Comparison of ENCODE assay signal across 23 cellular contexts in the genomic region with DNA sequence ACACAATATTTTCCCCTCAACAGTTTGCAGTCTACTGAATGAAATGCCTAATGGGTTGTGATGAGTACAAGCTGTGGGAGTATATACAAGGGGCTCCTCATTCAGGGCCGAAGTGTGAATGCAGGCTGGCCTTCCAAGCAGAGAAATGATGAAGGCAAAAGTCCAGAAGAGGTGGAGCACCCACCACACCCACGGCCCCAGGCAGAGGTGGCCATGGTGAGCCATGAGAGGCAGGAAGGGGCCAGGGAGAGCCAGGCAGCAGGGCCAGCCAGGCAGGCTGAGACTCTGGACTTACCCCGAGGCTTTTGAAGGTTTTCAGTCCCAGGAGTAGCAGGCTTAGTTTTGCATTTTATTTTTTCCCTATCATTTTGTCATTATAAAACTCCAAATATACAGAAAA.
DNase-seq lines count a peak whose midpoint lies in the region; ATAC-seq and TF ChIP-seq lines count a peak whose summit lies in the region.
"Had no signal": no experiment of that assay in that cellular context is flagged by ENCODE, and none has a peak within 500 bp of the region (broad histone marks: within the 10 kb centered on the region; RNA-seq: fewer than 3 reads in every experiment).

No MANE protein-coding gene starts in this region.

- peak overlapping the region; percentile 46 for H3K27ac Mint-ChIP-seq in activated naive CD4-positive, alpha-beta T cell treated with anti-CD3 and anti-CD28 coated beads, Interleukin-2, amount 50 U/mL, for 24 hours
- no peak overlapping the region for H3K27ac Mint-ChIP-seq in activated naive CD4-positive, alpha-beta T cell treated with anti-CD3 and anti-CD28 coated beads, Interleukin-2, amount 50 U/mL, for 72 hours
- H3K27ac Mint-ChIP-seq: CD4-positive, alpha-beta memory T cell; HFFc6 had no signal

- POLR2A ChIA-PET in PC-3 (lab: Charles Lee; ENCODE audit: unreplicated experiment), result no interaction called here

- ATAC-seq in activated naive CD4-positive, alpha-beta T cell treated with anti-CD3 and anti-CD28 coated beads, Interleukin-2, amount 50 U/mL, for 72 hours, result no peak
- peak; percentile 65 for ATAC-seq in PC-3
- no peak for ATAC-seq in GM18909 (IDR thresholded peaks at IDR 0.05; ENCODE audit: poor library complexity, unreplicated experiment)
- ATAC-seq: Panc1 had no signal

- no peak for DNase-seq in activated naive CD4-positive, alpha-beta T cell treated with anti-CD3 and anti-CD28 coated beads, Interleukin-2, amount 50 U/mL, for 72 hours (ENCODE audit: low spot score in 2 of 2)
- peak; percentile 23 for DNase-seq in PC-3
- DNase-seq in mammary epithelial cell, result peak; percentile 50
- DNase-seq in suprapubic skin (ENCODE audit: low spot score in 2 of 2), result no peak
- DNase-seq in Kasumi-1 (lab: John Stamatoyannopoulos, UW), result no peak
- DNase-seq: C1 segment of cervical spinal cord; Caco-2; CD4-positive, alpha-beta memory T cell; GOT3; HFFc6; KG1; NCI-H1048; NCI-H1417; NCI-H1694; NCI-H2029 treated with DMSO at 0.1 percent for 48 hours; NCI-H446 treated with DMSO at 0.1 percent for 48 hours; NCI-H526; SHP77 treated with DMSO at 0.1 percent for 48 hours had no signal

- no peak overlapping the region for H2AFZ ChIP-seq in PC-3 (ENCODE audit: low read length)
- no peak overlapping the region for H2AFZ ChIP-seq in mammary epithelial cell (ENCODE audit: low read depth, low read length)

- H3K9ac ChIP-seq in PC-3 (ENCODE audit: low read length) (no peak overlapping the region), mammary epithelial cell (ENCODE audit: insufficient read depth, low read length) (no peak overlapping the region)

- 84% methylated on average over 3 of the region's 3 CpGs for WGBS in mammary epithelial cell (ENCODE audit: low coverage, missing lambda C conversion rate)
- 60% methylated on average over 3 of the region's 3 CpGs for WGBS in suprapubic skin

- TF ChIP-seq CTCF in PC-3 (conservative IDR thresholded peaks at IDR 0.05; ENCODE audit: low read depth, low read length), result no peak
- no peak for TF ChIP-seq CTCF in mammary epithelial cell (conservative IDR thresholded peaks at IDR 0.05 in 1 of 2, IDR thresholded peaks at IDR 0.05 in 1 of 2; ENCODE audit: extremely low read depth in 1 of 2, insufficient read depth in 1 of 2, low read depth in 1 of 2, low read length in 2 of 2)
- TF ChIP-seq CTCF in suprapubic skin (IDR thresholded peaks at IDR 0.05), result no peak

- H4K20me1 ChIP-seq in PC-3 (ENCODE audit: low read length), result no peaks in the 10 kb centered on the region
- no peaks in the 10 kb centered on the region for H4K20me1 ChIP-seq in mammary epithelial cell (ENCODE audit: insufficient read depth, low read length)

- no peak overlapping the region for H3K4me3 ChIP-seq in PC-3 (ENCODE audit: low read length)
- no peak overlapping the region for H3K4me3 ChIP-seq in mammary epithelial cell (replicated peaks in 1 of 3; ENCODE audit: insufficient read depth in 1 of 3, low read depth in 2 of 3, low read length in 3 of 3)
- H3K4me3 ChIP-seq in suprapubic skin, result no peak overlapping the region
- H3K4me3 ChIP-seq: HAP-1, SK-N-MC had no signal

- dilution Hi-C loops in mammary epithelial cell (cut with HindIII; ENCODE audit: low sequenced_read_pairs), result no loop called here

- H3K4me2 ChIP-seq in PC-3 (ENCODE audit: low read length) (no peak overlapping the region), mammary epithelial cell (ENCODE audit: insufficient read depth, low read depth, low read length) (no peak overlapping the region)

- in situ Hi-C loops in mammary epithelial cell (cut with MboI; ENCODE audit: low sequenced_read_pairs in 2 of 2), result no loop called here

- TF ChIP-seq EP300 in suprapubic skin (IDR thresholded peaks at IDR 0.05), result no peak

- peak overlapping the region; percentile 45 for H3K27ac ChIP-seq in PC-3 (ENCODE audit: low read length)
- H3K27ac ChIP-seq in mammary epithelial cell (ENCODE audit: insufficient read depth, low read depth, low read length), result no peak overlapping the region
- H3K27ac ChIP-seq in suprapubic skin, result peak overlapping the region; percentile 24
- H3K27ac ChIP-seq: SK-N-MC had no signal

- H3K79me2 ChIP-seq in PC-3 (ENCODE audit: low read length) (no peaks in the 10 kb centered on the region), mammary epithelial cell (ENCODE audit: insufficient read depth, low read length) (no peaks in the 10 kb centered on the region)

- H3K27me3 Mint-ChIP-seq in activated naive CD4-positive, alpha-beta T cell treated with anti-CD3 and anti-CD28 coated beads, Interleukin-2, amount 50 U/mL, for 24 hours, result no peaks in the 10 kb centered on the region
- H3K27me3 Mint-ChIP-seq: CD4-positive, alpha-beta memory T cell had no signal

- CTCF ChIA-PET in PC-3 (lab: Charles Lee), result no interaction called here
- CTCF ChIA-PET in mammary epithelial cell (lab: Charles Lee; ENCODE audit: low non-redundant PET), result no interaction called here

- H3K27me3 ChIP-seq in PC-3 (ENCODE audit: low read length) (no peaks in the 10 kb centered on the region), mammary epithelial cell (ENCODE audit: insufficient read depth, low read length) (no peaks in the 10 kb centered on the region), suprapubic skin (no peaks in the 10 kb centered on the region)

- H3K9me2 ChIP-seq in PC-3 (replicated peaks; ENCODE audit: low read length), result no peaks in the 10 kb centered on the region

- intact Hi-C loops in PC-3 (cut with micrococcal nuclease), result no loop called here
- intact Hi-C loops in mammary epithelial cell (cut with micrococcal nuclease), result no loop called here

- no peak for TF ChIP-seq POLR2A in suprapubic skin (IDR thresholded peaks at IDR 0.05)

- peaks cover 29% of the 10 kb centered on the region for H3K4me1 Mint-ChIP-seq in activated naive CD4-positive, alpha-beta T cell treated with anti-CD3 and anti-CD28 coated beads, Interleukin-2, amount 50 U/mL, for 24 hours

- no peak overlapping the region for H3K4me3 Mint-ChIP-seq in activated naive CD4-positive, alpha-beta T cell treated with anti-CD3 and anti-CD28 coated beads, Interleukin-2, amount 50 U/mL, for 24 hours
- H3K4me3 Mint-ChIP-seq: CD4-positive, alpha-beta memory T cell; HFFc6 had no signal

- peaks cover 20% of the 10 kb centered on the region for H3K4me1 ChIP-seq in PC-3 (ENCODE audit: insufficient read depth, low read length)
- peaks cover 20% of the 10 kb centered on the region for H3K4me1 ChIP-seq in mammary epithelial cell (ENCODE audit: insufficient read depth, low read length)
- peaks cover 15% of the 10 kb centered on the region for H3K4me1 ChIP-seq in suprapubic skin
- H3K4me1 ChIP-seq: Caco-2, HAP-1 had no signal

- H3K36me3 ChIP-seq in PC-3 (ENCODE audit: low read depth, low read length), result no peaks in the 10 kb centered on the region
- H3K36me3 ChIP-seq in mammary epithelial cell (ENCODE audit: insufficient read depth, low read length), result no peaks in the 10 kb centered on the region
- H3K36me3 ChIP-seq in suprapubic skin, result no peaks in the 10 kb centered on the region
- H3K36me3 ChIP-seq: HAP-1 had no signal

- H3K9me3 ChIP-seq in PC-3 (ENCODE audit: low read length) (no peaks in the 10 kb centered on the region), mammary epithelial cell (replicated peaks; ENCODE audit: insufficient read depth, low read length) (no peaks in the 10 kb centered on the region), suprapubic skin (no peaks in the 10 kb centered on the region)
- H3K9me3 ChIP-seq: Caco-2, HAP-1 had no signal

- BruUV-seq in PC-3 (replicated peaks; lab: Mats Ljungman, UMichigan) (no TSS peak), mammary epithelial cell (replicated peaks; lab: Mats Ljungman, UMichigan) (no TSS peak)

- H3F3A ChIP-seq in PC-3 (ENCODE audit: low read length, unreplicated experiment), result no peaks in the 10 kb centered on the region

- no peaks in the 10 kb centered on the region for H3K9me3 Mint-ChIP-seq in activated naive CD4-positive, alpha-beta T cell treated with anti-CD3 and anti-CD28 coated beads, Interleukin-2, amount 50 U/mL, for 24 hours
- H3K9me3 Mint-ChIP-seq in activated naive CD4-positive, alpha-beta T cell treated with anti-CD3 and anti-CD28 coated beads, Interleukin-2, amount 50 U/mL, for 72 hours, result peaks cover 7 to 11% of the 10 kb centered on the region in 2 donors

- peaks cover 3% of the 10 kb centered on the region for H3K36me3 Mint-ChIP-seq in activated naive CD4-positive, alpha-beta T cell treated with anti-CD3 and anti-CD28 coated beads, Interleukin-2, amount 50 U/mL, for 24 hours
- H3K36me3 Mint-ChIP-seq in activated naive CD4-positive, alpha-beta T cell treated with anti-CD3 and anti-CD28 coated beads, Interleukin-2, amount 50 U/mL, for 72 hours, result peaks cover 8 to 26% of the 10 kb centered on the region in 2 donors

Comparison
In these comparisons a context has a peak if more than half of its experiments do, and no peak if none do; other contexts are left out.
1. DNase-seq: peak in PC-3 (single experiment) and mammary epithelial cell (single experiment); none in activated naive CD4-positive, alpha-beta T cell treated with anti-CD3 and anti-CD28 coated beads, Interleukin-2, amount 50 U/mL, for 72 hours (0 of 2), suprapubic skin (0 of 2) and Kasumi-1 (0 of 2).